In the genomic region with DNA sequence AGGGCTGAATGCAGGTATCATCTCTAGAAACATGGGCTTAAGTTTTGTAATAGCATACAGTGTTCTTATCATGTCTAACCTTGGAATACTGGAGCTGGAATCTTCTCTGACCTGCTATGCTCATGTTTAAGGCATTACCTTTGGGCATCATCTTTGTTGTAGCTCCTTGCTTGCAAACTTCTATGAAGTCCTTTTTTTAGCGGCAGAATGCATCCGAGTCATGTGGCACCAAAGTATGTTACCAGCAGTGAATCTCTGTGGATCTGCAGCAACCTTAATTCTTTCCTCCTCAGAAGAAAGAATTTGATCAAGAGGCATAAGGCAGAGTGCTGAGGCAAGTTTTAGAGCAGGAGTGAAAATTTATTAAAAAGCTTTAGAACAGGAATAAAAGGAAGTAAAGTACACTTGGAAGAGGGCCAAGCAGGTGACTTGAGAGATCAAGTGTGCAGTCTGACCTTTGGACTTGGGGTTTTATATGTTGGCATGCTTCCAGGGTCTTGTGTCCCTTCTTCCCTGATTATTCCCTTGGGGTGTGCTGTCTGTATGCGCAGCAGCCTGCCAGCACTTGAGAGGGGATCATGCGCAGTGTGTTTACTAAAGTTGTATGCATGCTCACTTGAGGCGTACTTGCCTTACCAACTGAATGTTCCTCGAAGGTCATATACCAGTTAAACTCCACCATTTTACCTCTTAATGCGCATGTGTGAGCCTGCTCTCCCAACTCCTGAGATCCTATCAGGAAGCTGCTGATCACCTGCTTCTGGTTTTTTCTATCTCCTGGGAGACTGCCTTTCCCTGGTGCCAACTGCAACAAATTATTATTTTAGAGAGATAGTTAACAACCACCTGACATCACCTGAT, we compare ENCODE assay signal across 17 cellular contexts.
"Had no signal": no experiment of that assay in that cellular context is flagged by ENCODE, and none has a peak within 500 bp of the region (broad histone marks: within the 10 kb centered on the region; RNA-seq: fewer than 3 reads in every experiment).

No MANE protein-coding gene starts in this region.

- H3K27me3 ChIP-seq: ascending aorta, gastroesophageal sphincter, uterus had no signal

- H3K4me3 ChIP-seq: ascending aorta, gastroesophageal sphincter, prostate gland, smooth muscle cell, suprapubic skin, transverse colon, uterus had no signal

- H3K36me3 ChIP-seq: ascending aorta, gastroesophageal sphincter, prostate gland, suprapubic skin, transverse colon, uterus had no signal

- H3K4me2 ChIP-seq: smooth muscle cell had no signal

- H3K9me3 ChIP-seq: ascending aorta, prostate gland, uterus had no signal

- DNase-seq: activated CD4-positive, alpha-beta T cell treated with anti-CD3 and anti-CD28 coated beads, Interleukin-2, amount 50 U/mL, for 48 hours; activated gamma-delta T cell; effector CD4-positive, alpha-beta T cell; immature natural killer cell; mesenchymal stem cell; naive thymus-derived CD4-positive, alpha-beta T cell; right cardiac atrium; stimulated activated CD4-positive, alpha-beta T cell treated with anti-CD3 and anti-CD28 coated beads, Interleukin-4, amount 100 ng/mL, for 1 hour; stimulated activated naive CD8-positive, alpha-beta T cell treated with anti-CD3 and anti-CD28 coated beads, Interleukin-15, amount 100 ng/mL, for 72 hours; transverse colon; uterus had no signal

- H3K4me1 ChIP-seq: ascending aorta, gastroesophageal sphincter, prostate gland, suprapubic skin, transverse colon, uterus had no signal

- ATAC-seq: esophagus mucosa; gastroesophageal sphincter; naive thymus-derived CD4-positive, alpha-beta T cell; right cardiac atrium; stimulated activated naive CD8-positive, alpha-beta T cell treated with anti-CD3 and anti-CD28 coated beads, Interleukin-15, amount 100 ng/mL, for 72 hours had no signal

- H3K27ac ChIP-seq: ascending aorta, gastroesophageal sphincter, prostate gland, suprapubic skin, transverse colon, uterus had no signal
